28 cellular contexts compared by ENCODE assay signal in genomic region chr17:42723636-42724035, GRCh38. TPM values are rescaled to one million over a fixed set of nuclear protein-coding genes. Genes with fewer than 3 reads are reported as not detected.
"Had no signal": no experiment of that assay in that cellular context is flagged by ENCODE, and none has a peak within 500 bp of the region (broad histone marks: within the 10 kb centered on the region; RNA-seq: fewer than 3 reads in every experiment).

No MANE protein-coding gene starts in this region.

- H3K27me3 ChIP-seq: body of pancreas, brain microvascular endothelial cell, breast epithelium had no signal

- H3K9me3 ChIP-seq: body of pancreas, breast epithelium had no signal

- DNase-seq: activated B cell treated with CpG ODN at 0.5 μM for 24 hours; activated CD4-positive, alpha-beta memory T cell treated with anti-CD3 and anti-CD28 coated beads, Interleukin-2, amount 10 ng/mL, durations not matched to agents 7 days and 5 days; activated CD4-positive, alpha-beta T cell treated with anti-CD3 and anti-CD28 coated beads for 36 hours; activated CD4-positive, alpha-beta T cell treated with anti-CD3 and anti-CD28 coated beads for 48 hours; activated CD4-positive, alpha-beta T cell treated with anti-CD3 and anti-CD28 coated beads, Interleukin-2, amount 10 ng/mL, durations not matched to agents 7 days and 5 days; activated CD4-positive, alpha-beta T cell treated with anti-CD3 and anti-CD28 coated beads, Interleukin-2, amount 50 U/mL, for 48 hours; activated CD4-positive, CD25-positive, alpha-beta regulatory T cell treated with anti-CD3 and anti-CD28 coated beads, Interleukin-2, amount 50 U/mL, for 72 hours; activated CD8-positive, alpha-beta memory T cell treated with anti-CD3 and anti-CD28 coated beads for 24 hours; activated CD8-positive, alpha-beta memory T cell treated with anti-CD3 and anti-CD28 coated beads, Interleukin-2, amount 10 ng/mL, durations not matched to agents 7 days and 5 days; activated CD8-positive, alpha-beta memory T cell treated with anti-CD3 and anti-CD28 coated beads, Interleukin-2, amount 50 U/mL, for 48 hours; activated CD8-positive, alpha-beta T cell treated with anti-CD3 and anti-CD28 coated beads, Interleukin-2, amount 10 ng/mL, durations not matched to agents 7 days and 5 days; activated effector memory CD4-positive, alpha-beta T cell treated with Interleukin-2 at 50 U/mL for 16 hours; activated gamma-delta T cell; activated naive CD4-positive, alpha-beta T cell treated with anti-CD3 and anti-CD28 coated beads, Interleukin-2, amount 10 ng/mL, durations not matched to agents 7 days and 5 days; activated naive CD4-positive, alpha-beta T cell treated with Interleukin-2 at 50 U/mL for 16 hours; activated T-cell treated with anti-CD3 and anti-CD28 coated beads, Interleukin-2, amount 50 U/mL, for 24 hours; activated T-cell treated with anti-CD3 and anti-CD28 coated beads, Interleukin-2, amount 50 U/mL, for 48 hours; amniotic stem cell; aorta; body of pancreas; brain microvascular endothelial cell; central memory CD4-positive, alpha-beta T cell; T-helper 1 cell; T-helper 2 cell; T-helper 9 cell had no signal

- H3K4me3 ChIP-seq: body of pancreas, breast epithelium had no signal

- H3K4me1 ChIP-seq: body of pancreas, breast epithelium had no signal

- ATAC-seq: activated CD4-positive, alpha-beta T cell treated with anti-CD3 and anti-CD28 coated beads for 36 hours; activated CD8-positive, alpha-beta memory T cell treated with anti-CD3 and anti-CD28 coated beads, Interleukin-2, amount 10 ng/mL, durations not matched to agents 7 days and 5 days; activated CD8-positive, alpha-beta T cell treated with anti-CD3 and anti-CD28 coated beads, Interleukin-2, amount 10 ng/mL, durations not matched to agents 7 days and 5 days; body of pancreas had no signal

- H3K27ac ChIP-seq: body of pancreas, brain microvascular endothelial cell, breast epithelium, VCaP had no signal

RNA-seq across cellular contexts. Expression of gene RAMP2, which starts 37.4 kb away (rescaled TPM):
- total RNA-seq: activated B cell treated with CpG ODN at 0.5 μM for 24 hours; activated CD4-positive, alpha-beta memory T cell treated with anti-CD3 and anti-CD28 coated beads, Interleukin-2, amount 10 ng/mL, durations not matched to agents 7 days and 5 days; activated CD4-positive, alpha-beta T cell treated with anti-CD3 and anti-CD28 coated beads for 36 hours; activated CD4-positive, alpha-beta T cell treated with anti-CD3 and anti-CD28 coated beads, Interleukin-2, amount 10 ng/mL, durations not matched to agents 7 days and 5 days; activated CD8-positive, alpha-beta memory T cell treated with anti-CD3 and anti-CD28 coated beads, Interleukin-2, amount 10 ng/mL, durations not matched to agents 7 days and 5 days; activated CD8-positive, alpha-beta T cell treated with anti-CD3 and anti-CD28 coated beads, Interleukin-2, amount 10 ng/mL, durations not matched to agents 7 days and 5 days; activated T-helper 2 cell treated with anti-CD3 and anti-CD28 coated beads, Interferon-gamma antibody, Interleukin-2, Interleukin-4, amounts not matched to agents 10 μg/mL and 5 μg/mL and 100 μg/mL, durations not matched to agents 14 hours and 24 hours and 36 hours had no signal
